1 cellular context compared by ENCODE assay signal in genomic region chr22:45978275-45978713, GRCh38.
TF ChIP-seq lines count a peak whose summit lies in the region.

No MANE protein-coding gene starts in this region.

TF ChIP-seq in A549, 52 proteins besides CTCF, POLR2A, EP300 and RAD21 (continued from another document):
- TF ChIP-seq HMGXB4 (CRISPR knock-in tag; IDR thresholded peaks at IDR 0.05; ENCODE audit: borderline replicate concordance) (no peak), JUN (IDR thresholded peaks at IDR 0.05) (no peak), JUNB (IDR thresholded peaks at IDR 0.05) (no peak)
